In the genomic region with DNA sequence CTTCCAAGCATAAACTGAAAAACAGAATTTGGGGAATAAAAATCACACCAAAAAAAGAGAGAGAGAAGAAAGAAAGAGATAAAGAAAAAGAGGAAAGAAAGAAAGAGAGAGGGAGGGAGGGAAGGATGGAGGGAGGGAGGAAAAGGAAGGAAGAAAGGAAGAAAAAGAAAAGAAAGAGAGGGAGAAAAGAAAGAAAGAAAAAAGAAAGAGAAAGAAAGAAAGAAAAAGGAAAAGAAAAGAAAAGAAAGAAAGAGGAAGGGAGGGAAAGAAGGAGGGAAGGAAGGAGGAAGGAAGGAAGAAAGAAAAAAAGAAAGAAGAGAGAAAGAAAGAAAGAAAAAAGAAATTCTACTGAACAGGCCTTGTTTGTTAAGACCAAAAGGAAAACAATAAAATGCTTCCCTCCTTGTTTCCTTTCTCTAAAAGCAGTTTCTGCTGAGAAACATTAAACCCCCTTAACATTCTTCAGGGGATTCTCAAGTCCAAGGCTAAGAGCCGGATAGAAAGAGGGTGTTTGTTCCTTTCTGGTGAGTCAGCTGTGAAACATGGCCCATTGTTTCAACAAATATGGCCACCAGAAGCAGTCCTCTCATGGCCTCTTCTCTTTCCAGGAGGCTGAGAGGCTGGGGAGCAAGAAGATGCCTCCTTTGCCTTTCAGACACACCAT, we compare ENCODE assay signal across 17 cellular contexts. TPM values are rescaled to one million over a fixed set of nuclear protein-coding genes. Genes with fewer than 3 reads are reported as not detected.
DNase-seq lines count a peak whose midpoint lies in the region; ATAC-seq, FAIRE-seq and TF ChIP-seq lines count a peak whose summit lies in the region.
"Had no signal": no experiment of that assay in that cellular context is flagged by ENCODE, and none has a peak within 500 bp of the region (broad histone marks: within the 10 kb centered on the region; RNA-seq: fewer than 3 reads in every experiment).

No MANE protein-coding gene starts in this region.

- peak overlapping the region; percentile 2; the same call in 1 of the 2 replicates for H2AFZ ChIP-seq in H1 (ENCODE audit: low read length)

- H3K23me2 ChIP-seq in H1 (ENCODE audit: low read depth, low read length) = no peaks in the 10 kb centered on the region

- H3K56ac ChIP-seq in H1 (replicated peaks; ENCODE audit: insufficient read length, low read depth, low read length) = no peak overlapping the region

- DNase-seq in EL (peak; percentile 41), H1 (ENCODE audit: low read depth in 1 of 2, low spot score in 2 of 2) (no peak), retinal pigment epithelial cell (ENCODE audit: low read depth) (peak; percentile 82), stomach (no peak), D341Med (ENCODE audit: low spot score) (no peak)
- DNase-seq: activated CD8-positive, alpha-beta memory T cell treated with anti-CD3 and anti-CD28 coated beads for 24 hours; caudate nucleus; effector CD8-positive, alpha-beta T cell; left colon; pancreas; stimulated activated CD4-positive, alpha-beta T cell treated with anti-CD3 and anti-CD28 coated beads, Interleukin-4, amount 100 ng/mL, for 1 hour; WERI-Rb-1 had no signal

- no peak overlapping the region for H3K4ac ChIP-seq in H1 (replicated peaks; ENCODE audit: insufficient read length, low read depth, low read length)

- POLR2A ChIA-PET in H1 (lab: Charles Lee; ENCODE audit: partially characterized antibody) = no interaction called here

- H2BK120ac ChIP-seq in H1 (replicated peaks; ENCODE audit: low read depth, low read length) = no peak overlapping the region

- no peak overlapping the region for H3K4me3 ChIP-seq in H1 (ENCODE audit: extremely low read depth in 1 of 4, insufficient read depth in 2 of 4, low read depth in 3 of 4, low read length in 4 of 4)
- no peak overlapping the region for H3K4me3 ChIP-seq in retinal pigment epithelial cell (ENCODE audit: low read length)
- no peak overlapping the region for H3K4me3 ChIP-seq in stomach
- H3K4me3 ChIP-seq: pancreas had no signal

- H3K9ac ChIP-seq in H1 (replicated peaks in 1 of 4; ENCODE audit: extremely low read depth in 1 of 4, low read depth in 3 of 4, low read length in 3 of 4) = no peak overlapping the region

- H3K79me1 ChIP-seq in H1 (ENCODE audit: low read depth, low read length) = no peaks in the 10 kb centered on the region

- no peak for ATAC-seq in GM18511 (IDR thresholded peaks at IDR 0.05; ENCODE audit: unreplicated experiment)
- ATAC-seq: left colon, pancreas had no signal

- no peak overlapping the region for H2BK12ac ChIP-seq in H1 (ENCODE audit: low read depth, low read length)

- no peak overlapping the region for H2BK20ac ChIP-seq in H1 (ENCODE audit: low read length)

- H2BK5ac ChIP-seq in H1 (ENCODE audit: low read depth, low read length) = no peak overlapping the region

- H2AK5ac ChIP-seq in H1 (ENCODE audit: low read depth, low read length) = no peak overlapping the region

- no peak for FAIRE-seq in H1 (lab: Jason Lieb, UNC)
- FAIRE-seq: H54, pancreas had no signal

- TF ChIP-seq CTCF in H1 (IDR thresholded peaks at IDR 0.05; ENCODE audit: control extremely low read depth in 1 of 3, insufficient read depth in 1 of 3, low read depth in 1 of 3, low read length in 3 of 3) = no peak
- no peak for TF ChIP-seq CTCF in retinal pigment epithelial cell (conservative IDR thresholded peaks at IDR 0.05; ENCODE audit: low read depth, low read length)
- no peak for TF ChIP-seq CTCF in stomach (IDR thresholded peaks at IDR 0.05)

- intact Hi-C loops in stomach (cut with DNase I; ENCODE audit: low total_unique reads) = no loop called here

- TF ChIP-seq POLR2A in H1 (IDR thresholded peaks at IDR 0.05; ENCODE audit: control extremely low read depth in 1 of 2, low read depth in 2 of 2, low read length in 2 of 2) = no peak
- TF ChIP-seq POLR2A in stomach (IDR thresholded peaks at IDR 0.05) = no peak

- peaks cover 4% of the 10 kb centered on the region in 2 experiments; a peak in 2 of 4 replicates for H3K9me3 ChIP-seq in H1 (ENCODE audit: insufficient read depth in 2 of 2, low read depth in 1 of 2, low read length in 1 of 2)
- H3K9me3 ChIP-seq in stomach = no peaks in the 10 kb centered on the region
- H3K9me3 ChIP-seq: pancreas had no signal

- H4K8ac ChIP-seq in H1 (ENCODE audit: extremely low read depth, insufficient read depth, low read length) = no peak overlapping the region

- TF ChIP-seq RAD21 in Ishikawa (IDR thresholded peaks at IDR 0.05; ENCODE audit: low read depth) (no peak), H1 (IDR thresholded peaks at IDR 0.05 in 1 of 2, conservative IDR thresholded peaks at IDR 0.05 in 1 of 2; ENCODE audit: low read depth in 2 of 2, low read length in 2 of 2) (no peak)

- no peak for TF ChIP-seq EP300 in Ishikawa (IDR thresholded peaks at IDR 0.05; ENCODE audit: borderline replicate concordance)
- no peak for TF ChIP-seq EP300 in H1 (IDR thresholded peaks at IDR 0.05; ENCODE audit: borderline replicate concordance in 1 of 2, low read depth in 2 of 2, low read length in 2 of 2)
- TF ChIP-seq EP300 in stomach (IDR thresholded peaks at IDR 0.05) = no peak

- no peaks in the 10 kb centered on the region; a peak in 1 of 8 replicates for H3K36me3 ChIP-seq in H1 (ENCODE audit: control insufficient read depth in 2 of 4, insufficient read depth in 4 of 4, low read length in 3 of 4)
- no peaks in the 10 kb centered on the region for H3K36me3 ChIP-seq in stomach
- H3K36me3 ChIP-seq: pancreas, WERI-Rb-1 had no signal

- no peaks in the 10 kb centered on the region for H4K20me1 ChIP-seq in H1 (replicated peaks in 1 of 2; ENCODE audit: control insufficient read depth in 1 of 2, insufficient read depth in 2 of 2, low read length in 2 of 2)

- H4K5ac ChIP-seq in H1 (ENCODE audit: insufficient read length, low read depth, low read length) = no peak overlapping the region

- H3K27ac ChIP-seq in H1 (ENCODE audit: low read depth, low read length) (no peak overlapping the region), stomach (no peak overlapping the region)
- H3K27ac ChIP-seq: pancreas, WERI-Rb-1 had no signal

- no peak overlapping the region for H2BK15ac ChIP-seq in H1 (ENCODE audit: low read length)

- CTCF ChIA-PET in H1 (lab: Charles Lee; ENCODE audit: partially characterized antibody) = interaction anchor here (0.8 to 1.2 kb wide), 3 partner anchors 32 to 205 kb away, joined by 3 to 4 read pairs (median 3); no protein-coding TSS in a partner anchor

- no peak overlapping the region for H3K14ac ChIP-seq in H1 (ENCODE audit: insufficient read length)

- WGBS in H1 (ENCODE audit: extremely low coverage in 1 of 2, insufficient coverage in 1 of 2, insufficient read length in 1 of 2, insufficient replicate concordance in 2 of 2, low coverage in 1 of 2, low lambda C conversion rate in 2 of 2, missing lambda C conversion rate in 1 of 2), 2 experiments = 88% methylated on average over 1 of the region's 1 CpG; no CpG with 5 or more reads in 1 of the 2 experiments
- 50 to 79% (median 56%) methylated on average over 1 of the region's 1 CpG for WGBS in stomach, 5 donors

- no peak overlapping the region for H4K91ac ChIP-seq in H1 (replicated peaks; ENCODE audit: insufficient read length, low read length)

- H3K23ac ChIP-seq in H1 (ENCODE audit: insufficient read length) = no peak overlapping the region

- H3K4me1 ChIP-seq in H1 (replicated peaks in 1 of 4; ENCODE audit: control insufficient read depth in 3 of 4, insufficient read depth in 4 of 4, low read length in 3 of 4) (peaks cover 0 to 4% (median 2%) of the 10 kb centered on the region in 4 experiments; a peak in 3 of 7 replicates), stomach (peaks cover 0 to 7% (median 4%) of the 10 kb centered on the region in 4 donors)
- H3K4me1 ChIP-seq: pancreas had no signal

- no peak overlapping the region for H3K18ac ChIP-seq in H1 (ENCODE audit: extremely low read depth, low read length)

- no peak overlapping the region for H3K4me2 ChIP-seq in H1 (ENCODE audit: insufficient read depth in 1 of 2, low read depth in 2 of 2, low read length in 2 of 2)

- no peaks in the 10 kb centered on the region for H3K79me2 ChIP-seq in H1 (ENCODE audit: control insufficient read depth in 1 of 2, insufficient read depth in 2 of 2, low read length in 2 of 2)

- H3K27me3 ChIP-seq in H1 (replicated peaks in 1 of 4; ENCODE audit: control insufficient read depth in 3 of 4, extremely low read depth in 1 of 4, insufficient read depth in 3 of 4, low read length in 3 of 4) = no peaks in the 10 kb centered on the region
- no peaks in the 10 kb centered on the region for H3K27me3 ChIP-seq in stomach
- H3K27me3 ChIP-seq: pancreas had no signal

TF ChIP-seq in Ishikawa, 13 proteins besides CTCF, POLR2A, EP300 and RAD21 (continues in another document):
- no peak for TF ChIP-seq NFIC (IDR thresholded peaks at IDR 0.05)
- no peak for TF ChIP-seq TEAD4 (IDR thresholded peaks at IDR 0.05)
- no peak for TF ChIP-seq EGR1 (IDR thresholded peaks at IDR 0.05)
- TF ChIP-seq YY1 (IDR thresholded peaks at IDR 0.05; ENCODE audit: low read depth) = peak; percentile 61

TF ChIP-seq in H1, 55 proteins besides CTCF, POLR2A, EP300 and RAD21 (continues in another document):
- TF ChIP-seq RFX5 (IDR thresholded peaks at IDR 0.05; ENCODE audit: borderline replicate concordance, low read depth, low read length) = no peak
- no peak for TF ChIP-seq RXRA (IDR thresholded peaks at IDR 0.05; ENCODE audit: insufficient read depth, low read depth, low read length)
- TF ChIP-seq RBBP5 (IDR thresholded peaks at IDR 0.05; ENCODE audit: borderline replicate concordance, low read depth, low read length) = no peak

RNA-seq across cellular contexts. Expression of a gene that starts 46.9 kb away (rescaled TPM):
- 15.5 and 18.5 TPM in 2 replicates for total RNA-seq in H1 (2021; fragmentation: NEBNext Ultra II Directional; extraction: Animal tissue kit (Norgen Biotek cat#: 25700))
- polyA plus RNA-seq in H1 (2011; rRNA removed) (3.4 and 5.5 TPM in 2 replicates), stomach (1 to 10 TPM; 1.9 to 2.6 (median 2.3) TPM)
- polyA plus RNA-seq in H1 (2011; cell fraction: cytosol; rRNA removed) = 5.7 TPM
- polyA plus RNA-seq in H1 (2011; cell fraction: nucleus; rRNA removed) = 7.4 TPM
- polyA plus RNA-seq in H1 (2012, experiment 1 of 2) = 5.0 to 7.6 TPM (median 6.3 TPM) in 4 replicates
- polyA plus RNA-seq in H1 (2012, experiment 2 of 2) = 0.41 TPM
- polyA plus RNA-seq in H1 (2013, experiment 1 of 2) = 12.1 TPM
- 11.8 TPM for polyA plus RNA-seq in H1 (2013, experiment 2 of 2)
- polyA minus RNA-seq in H1 (2011; rRNA and poly(A)+ RNA removed) = 16.1 and 24.3 TPM in 2 replicates
- 5.5 TPM for polyA minus RNA-seq in H1 (2011; cell fraction: cytosol; rRNA and poly(A)+ RNA removed)
- 25.0 TPM for polyA minus RNA-seq in H1 (2011; cell fraction: nucleus; rRNA and poly(A)+ RNA removed)
- 10 to 100 TPM in 2 of 5 donors, 1 to 10 TPM in 3; 1.2 to 14.0 (median 8.9) TPM for total RNA-seq in stomach

RNA-seq across cellular contexts. Expression of a gene that starts 52.7 kb away (rescaled TPM):
- not detected in 2 replicates for total RNA-seq in H1 (2021; fragmentation: NEBNext Ultra II Directional; extraction: Animal tissue kit (Norgen Biotek cat#: 25700))
- not detected in 2 replicates for polyA plus RNA-seq in H1 (2011; rRNA removed)
- not detected for polyA plus RNA-seq in H1 (2011; cell fraction: cytosol; rRNA removed)
- polyA plus RNA-seq in H1 (2011; cell fraction: nucleus; rRNA removed) = not detected
- not detected in 4 replicates for polyA plus RNA-seq in H1 (2012, experiment 1 of 2)
- not detected for polyA plus RNA-seq in H1 (2012, experiment 2 of 2)
- not detected for polyA plus RNA-seq in H1 (2013, experiment 1 of 2)
- not detected for polyA plus RNA-seq in H1 (2013, experiment 2 of 2)
- polyA minus RNA-seq in H1 (2011; rRNA and poly(A)+ RNA removed) = not detected in 2 replicates
- not detected for polyA minus RNA-seq in H1 (2011; cell fraction: cytosol; rRNA and poly(A)+ RNA removed)
- polyA minus RNA-seq in H1 (2011; cell fraction: nucleus; rRNA and poly(A)+ RNA removed) = not detected
- total RNA-seq in stomach = not detected
- not detected for polyA plus RNA-seq in stomach
- total RNA-seq: activated T-helper 1 cell treated with anti-CD3 and anti-CD28 coated beads, Interleukin-12 subunit alpha, Interleukin-12 subunit beta, Interleukin-2, Interleukin-4 antibody, amounts not matched to agents 30 ng/mL and 10 ng/mL and 1 ng/mL, durations not matched to agents 14 hours and 24 hours and 36 hours; left colon; pancreas; temporal lobe had no signal
- polyA plus RNA-seq: pancreas had no signal

Comparison
In these comparisons a context has a peak if more than half of its experiments do, and no peak if none do; other contexts are left out.
1. DNase-seq: peak in EL (single experiment) and retinal pigment epithelial cell (single experiment); none in H1 (0 of 2), stomach (single experiment) and D341Med (single experiment).